In the genomic region with DNA sequence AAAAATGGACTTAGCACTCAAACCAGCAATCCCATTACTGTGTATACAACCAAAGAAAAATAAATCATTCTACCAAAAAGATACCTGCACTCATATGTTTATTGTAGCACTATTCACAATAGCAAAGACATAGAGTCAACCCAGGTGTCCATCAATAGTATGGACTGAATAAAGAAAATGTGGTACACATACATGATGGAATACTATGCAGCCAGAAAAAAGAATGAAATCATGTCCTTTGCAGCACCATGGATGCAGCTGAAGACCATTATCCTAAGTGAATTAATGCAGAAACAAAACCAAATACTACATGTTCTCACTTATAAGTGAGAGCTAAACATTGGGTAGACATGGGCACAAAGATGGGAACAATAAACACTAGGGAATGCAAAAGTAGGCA, we compare ENCODE assay signal across 26 cellular contexts.
DNase-seq lines count a peak whose midpoint lies in the region; ATAC-seq, FAIRE-seq and TF ChIP-seq lines count a peak whose summit lies in the region.
"Had no signal": no experiment of that assay in that cellular context is flagged by ENCODE, and none has a peak within 500 bp of the region (broad histone marks: within the 10 kb centered on the region; RNA-seq: fewer than 3 reads in every experiment).

No MANE protein-coding gene starts in this region.

- no peaks in the 10 kb centered on the region for H3K27me3 Mint-ChIP-seq in activated naive CD8-positive, alpha-beta T cell treated with anti-CD3 and anti-CD28 coated beads, Interleukin-2, amount 50 U/mL, for 24 hours
- H3K27me3 Mint-ChIP-seq: CD4-positive, alpha-beta memory T cell; CD4-positive, CD25-positive, alpha-beta regulatory T cell; CD8-positive, alpha-beta memory T cell had no signal

- no peak overlapping the region for H3K4me3 Mint-ChIP-seq in activated naive CD8-positive, alpha-beta T cell treated with anti-CD3 and anti-CD28 coated beads, Interleukin-2, amount 50 U/mL, for 24 hours
- H3K4me3 Mint-ChIP-seq: CD14-positive monocyte; CD4-positive, alpha-beta memory T cell; CD4-positive, CD25-positive, alpha-beta regulatory T cell; CD8-positive, alpha-beta memory T cell had no signal

- no peaks in the 10 kb centered on the region for H3K4me1 ChIP-seq in HCT116 (ENCODE audit: control insufficient read depth in 1 of 2, insufficient read depth in 2 of 2, low read length in 2 of 2)
- no peaks in the 10 kb centered on the region for H3K4me1 ChIP-seq in HEK293 (ENCODE audit: control insufficient read depth, insufficient read depth, low read length)
- H3K4me1 ChIP-seq in K562 (replicated peaks in 1 of 2; ENCODE audit: control insufficient read depth in 2 of 2, insufficient read depth in 2 of 2, low read length in 2 of 2), result no peaks in the 10 kb centered on the region
- H3K4me1 ChIP-seq in effector memory CD4-positive, alpha-beta T cell (ENCODE audit: control insufficient read depth, insufficient read depth, low read length, poor library complexity, severe bottlenecking), result no peaks in the 10 kb centered on the region
- H3K4me1 ChIP-seq in vagina, result no peaks in the 10 kb centered on the region
- H3K4me1 ChIP-seq: BE2C, BLaER1 had no signal

- H3K27me3 ChIP-seq in HCT116 (ENCODE audit: insufficient read depth, low read length) (no peaks in the 10 kb centered on the region), K562 (ENCODE audit: control insufficient read depth in 2 of 2, insufficient read depth in 2 of 2, low read length in 2 of 2) (no peaks in the 10 kb centered on the region), vagina (no peaks in the 10 kb centered on the region)
- no peaks in the 10 kb centered on the region for H3K27me3 ChIP-seq in effector memory CD4-positive, alpha-beta T cell (replicated peaks; ENCODE audit: control insufficient read depth, insufficient read depth, low read length, poor library complexity, severe bottlenecking)
- H3K27me3 ChIP-seq: BE2C, BLaER1 had no signal

- no peak for FAIRE-seq in K562 (lab: Jason Lieb, UNC)
- FAIRE-seq: A204.1, GM12878, GM18507 had no signal

- TF ChIP-seq POLR2A in HCT116 (IDR thresholded peaks at IDR 0.05; ENCODE audit: borderline replicate concordance, extremely low read depth, insufficient read depth, insufficient read length) (no peak), K562 (conservative IDR thresholded peaks at IDR 0.05) (no peak), vagina (IDR thresholded peaks at IDR 0.05) (no peak)

- no peaks in the 10 kb centered on the region for H3K9me1 ChIP-seq in K562 (ENCODE audit: control insufficient read depth, insufficient read depth, low read length)

- DNase-seq in HCT116 (ENCODE audit: low read depth, low spot score), result no peak
- no peak for DNase-seq in K562 (ENCODE audit: extremely low read depth in 1 of 4, low spot score in 3 of 4)
- no peak for DNase-seq in effector memory CD4-positive, alpha-beta T cell
- DNase-seq in vagina (ENCODE audit: extremely low spot score in 2 of 2), result no peak
- no peak for DNase-seq in activated naive CD8-positive, alpha-beta T cell treated with anti-CD3 and anti-CD28 coated beads, Interleukin-2, amount 50 U/mL, for 24 hours
- DNase-seq: 8988T; ACHN; BE2C; C1 segment of cervical spinal cord; CD4-positive, alpha-beta memory T cell; CD4-positive, CD25-positive, alpha-beta regulatory T cell; CD8-positive, alpha-beta memory T cell; COR-L47; DMS 273 treated with DMSO at 0.1 percent for 48 hours; DMS153; DMS53; DMS79; DND-41; EL; GDM1 had no signal

- TF ChIP-seq CTCF in HCT116 (IDR thresholded peaks at IDR 0.05 in 2 of 3, conservative IDR thresholded peaks at IDR 0.05 in 1 of 3; ENCODE audit: borderline replicate concordance in 1 of 3, insufficient read depth in 1 of 3, low read depth in 2 of 3, low read length in 2 of 3), result no peak
- TF ChIP-seq CTCF in HEK293 (tag by site-specific recombination; IDR thresholded peaks at IDR 0.05), result no peak
- no peak for TF ChIP-seq CTCF in K562 (IDR thresholded peaks at IDR 0.05 in 2 of 3, conservative IDR thresholded peaks at IDR 0.05 in 1 of 3; ENCODE audit: insufficient read depth in 2 of 3, low read depth in 1 of 3, low read length in 3 of 3)
- no peak for TF ChIP-seq CTCF in vagina (IDR thresholded peaks at IDR 0.05)

- in situ Hi-C loops in K562 (cut with MboI), result no loop called here

- H3K9me2 ChIP-seq in HCT116 (ENCODE audit: insufficient read depth), result no peaks in the 10 kb centered on the region

- H3K9ac ChIP-seq in HCT116 (ENCODE audit: low read length) (no peak overlapping the region), K562 (ENCODE audit: insufficient read depth in 1 of 2, low read depth in 2 of 2, low read length in 2 of 2) (no peak overlapping the region)
- H3K9ac ChIP-seq: BLaER1 had no signal

- H3K36me3 Mint-ChIP-seq in activated naive CD8-positive, alpha-beta T cell treated with anti-CD3 and anti-CD28 coated beads, Interleukin-2, amount 50 U/mL, for 24 hours (ENCODE audit: low read depth), result peaks cover 60% of the 10 kb centered on the region

- POLR2A ChIA-PET in HCT116 (lab: Charles Lee), result no interaction called here
- POLR2A ChIA-PET in HEK293 (lab: Yijun Ruan, JAX), result no interaction called here
- POLR2A ChIA-PET in K562 (lab: Yijun Ruan, JAX), result no interaction called here

- CTCF ChIA-PET in HCT116 (lab: Charles Lee) (no interaction called here), HEK293 (lab: Yijun Ruan, JAX) (no interaction called here), K562 (lab: Yijun Ruan, JAX; ENCODE audit: low intra/inter-chr PET ratio) (no interaction called here)

- H3K4me3 ChIP-seq in HCT116 (replicated peaks in 1 of 2; ENCODE audit: low read depth in 1 of 2, low read length in 2 of 2) (no peak overlapping the region), HEK293 (ENCODE audit: low read depth, low read length) (no peak overlapping the region), K562 (no peak overlapping the region), vagina (no peak overlapping the region)
- no peak overlapping the region for H3K4me3 ChIP-seq in effector memory CD4-positive, alpha-beta T cell (ENCODE audit: insufficient read depth, low read depth, low read length, poor library complexity, severe bottlenecking)
- H3K4me3 ChIP-seq: BLaER1, GM12878 had no signal

- no peaks in the 10 kb centered on the region for H3K36me3 ChIP-seq in HCT116 (ENCODE audit: control insufficient read depth in 1 of 2, insufficient read depth in 2 of 2, low read length in 2 of 2)
- H3K36me3 ChIP-seq in HEK293 (ENCODE audit: control insufficient read depth in 2 of 2, insufficient read depth in 1 of 2, low read length in 2 of 2), result no peaks in the 10 kb centered on the region
- no peaks in the 10 kb centered on the region for H3K36me3 ChIP-seq in K562 (ENCODE audit: control insufficient read depth, insufficient read depth, low read length)
- H3K36me3 ChIP-seq in effector memory CD4-positive, alpha-beta T cell (ENCODE audit: control insufficient read depth, insufficient read depth, low read length), result no peaks in the 10 kb centered on the region
- no peaks in the 10 kb centered on the region for H3K36me3 ChIP-seq in vagina
- H3K36me3 ChIP-seq: BE2C, BLaER1 had no signal

- RAD21 ChIA-PET in HCT116 (lab: Charles Lee; ENCODE audit: low non-redundant PET in 1 of 2, low total read pairs in 2 of 2, uncharacterized antibody in 2 of 2, unreplicated experiment in 2 of 2), result no interaction called here

- H3K4me2 ChIP-seq in HCT116 (ENCODE audit: low read length) (no peak overlapping the region), K562 (ENCODE audit: insufficient read depth, low read length) (no peak overlapping the region)
- H3K4me2 ChIP-seq: BLaER1 had no signal

- intact Hi-C loops in HCT116 (cut with micrococcal nuclease) (no loop called here), K562 (cut with micrococcal nuclease) (no loop called here), vagina (cut with DNase I) (no loop called here)

- no peak for TF ChIP-seq EP300 in K562 (IDR thresholded peaks at IDR 0.05; ENCODE audit: low read length)

- ATAC-seq in HCT116 (no peak), K562 (no peak)
- no peak for ATAC-seq in activated naive CD8-positive, alpha-beta T cell treated with anti-CD3 and anti-CD28 coated beads, Interleukin-2, amount 50 U/mL, for 24 hours
- ATAC-seq: GM12878 had no signal

- BruUV-seq in HCT116 (replicated peaks; lab: Mats Ljungman, UMichigan), result no TSS peak
- no TSS peak for BruUV-seq in K562 (replicated peaks; lab: Mats Ljungman, UMichigan)

- H3K4me1 Mint-ChIP-seq in activated naive CD8-positive, alpha-beta T cell treated with anti-CD3 and anti-CD28 coated beads, Interleukin-2, amount 50 U/mL, for 24 hours, result no peaks in the 10 kb centered on the region
- H3K4me1 Mint-ChIP-seq: CD14-positive monocyte had no signal

- H3K9me3 Mint-ChIP-seq in activated naive CD8-positive, alpha-beta T cell treated with anti-CD3 and anti-CD28 coated beads, Interleukin-2, amount 50 U/mL, for 24 hours, result peaks cover 43% of the 10 kb centered on the region

- peaks cover 5 to 9% of the 10 kb centered on the region in 2 experiments; a peak in 1 of 4 replicates for H3K9me3 ChIP-seq in HCT116 (ENCODE audit: control insufficient read depth in 1 of 2, insufficient read depth in 1 of 2, low read depth in 1 of 2, low read length in 2 of 2)
- no peaks in the 10 kb centered on the region for H3K9me3 ChIP-seq in HEK293 (ENCODE audit: control insufficient read depth, insufficient read depth, low read depth, low read length)
- no peaks in the 10 kb centered on the region for H3K9me3 ChIP-seq in K562 (replicated peaks; ENCODE audit: control insufficient read depth, insufficient read depth, low read depth, low read length)
- H3K9me3 ChIP-seq in effector memory CD4-positive, alpha-beta T cell (ENCODE audit: control insufficient read depth, low read length), result no peaks in the 10 kb centered on the region
- H3K9me3 ChIP-seq in vagina, result peaks cover 21% of the 10 kb centered on the region
- H3K9me3 ChIP-seq: BE2C had no signal

- H4K20me1 ChIP-seq in HCT116 (ENCODE audit: insufficient read depth), result no peaks in the 10 kb centered on the region
- no peaks in the 10 kb centered on the region for H4K20me1 ChIP-seq in K562 (replicated peaks; ENCODE audit: control insufficient read depth, insufficient read depth, low read length)
- H4K20me1 ChIP-seq: BLaER1 had no signal

- TF ChIP-seq RAD21 in HCT116 (IDR thresholded peaks at IDR 0.05; ENCODE audit: low read depth) (no peak), K562 (CRISPR knock-in tag; conservative IDR thresholded peaks at IDR 0.05 in 1 of 2, IDR thresholded peaks at IDR 0.05 in 1 of 2) (no peak)

- H2AFZ ChIP-seq in HCT116 (ENCODE audit: low read depth, low read length, poor library complexity, severe bottlenecking), result no peak overlapping the region
- no peak overlapping the region for H2AFZ ChIP-seq in K562 (ENCODE audit: low read depth, low read length)

- H3K27ac ChIP-seq in HCT116 (ENCODE audit: low read depth, low read length), result no peak overlapping the region
- H3K27ac ChIP-seq in HEK293 (ENCODE audit: extremely low read depth, low read depth, low read length), result no peak overlapping the region
- no peak overlapping the region for H3K27ac ChIP-seq in K562 (ENCODE audit: extremely low read depth, low read depth, low read length)
- H3K27ac ChIP-seq in effector memory CD4-positive, alpha-beta T cell (ENCODE audit: insufficient read depth, low read length, poor library complexity, severe bottlenecking), result no peak overlapping the region
- no peak overlapping the region for H3K27ac ChIP-seq in vagina
- H3K27ac ChIP-seq: BLaER1 had no signal

- H3K27ac Mint-ChIP-seq in activated naive CD8-positive, alpha-beta T cell treated with anti-CD3 and anti-CD28 coated beads, Interleukin-2, amount 50 U/mL, for 24 hours, result no peak overlapping the region
- H3K27ac Mint-ChIP-seq: CD14-positive monocyte; CD4-positive, alpha-beta memory T cell; CD4-positive, CD25-positive, alpha-beta regulatory T cell; CD8-positive, alpha-beta memory T cell had no signal

- H3K79me2 ChIP-seq in HCT116 (ENCODE audit: insufficient read depth, low read length) (no peaks in the 10 kb centered on the region; the same call in 1 of the 2 replicates), K562 (ENCODE audit: control insufficient read depth, insufficient read depth, low read length) (no peaks in the 10 kb centered on the region)
